In the genomic region with DNA sequence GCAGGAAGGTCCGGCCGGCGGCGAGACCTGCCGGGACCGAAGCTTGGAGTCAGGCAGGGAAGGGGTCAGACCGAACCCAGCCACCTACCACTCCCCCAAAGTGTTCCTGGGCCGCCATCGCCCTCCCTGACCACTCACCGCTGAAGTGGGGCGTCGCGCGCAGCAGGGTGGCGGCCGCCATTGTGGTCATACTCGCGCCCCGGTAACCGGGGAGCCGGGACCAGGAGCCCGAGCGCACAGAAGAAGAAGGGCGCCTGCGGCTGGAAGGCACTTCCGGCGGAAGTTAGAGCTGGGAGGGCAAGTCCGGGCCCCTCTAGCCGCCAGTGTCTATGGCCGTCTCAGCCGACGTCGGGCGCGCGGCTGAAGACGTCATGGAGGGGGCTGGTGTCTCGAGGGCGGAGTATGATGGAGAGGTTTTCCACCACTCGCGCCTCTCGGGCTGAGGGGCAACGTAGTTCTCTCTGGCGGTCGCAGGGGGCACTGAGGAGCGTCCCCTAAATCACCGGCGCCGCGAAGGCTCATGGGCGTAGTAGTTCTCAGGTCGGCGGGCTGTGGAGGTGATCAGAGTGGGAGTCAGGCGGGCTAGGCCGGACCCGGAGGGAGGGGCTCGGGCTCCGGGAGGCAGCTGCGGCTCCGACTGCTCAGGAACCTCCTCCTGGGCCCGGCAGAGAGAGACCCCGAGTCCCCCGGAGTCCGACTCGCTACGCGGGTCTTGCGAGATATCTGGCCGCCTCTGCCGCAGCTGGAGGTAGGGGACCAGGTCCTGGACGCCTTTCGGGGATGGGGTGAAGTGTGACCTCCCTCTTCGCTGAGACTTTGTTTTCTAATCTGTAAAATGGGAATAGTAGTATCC, we compare ENCODE assay signal across 8 cellular contexts. TPM values are rescaled to one million over a fixed set of nuclear protein-coding genes. Genes with fewer than 3 reads are reported as not detected.
DNase-seq lines count a peak whose midpoint lies in the region; ATAC-seq, FAIRE-seq and TF ChIP-seq lines count a peak whose summit lies in the region.

A gene (minus strand): TSS at position 269 of the 853 bp plus-strand sequence. CDS start 79 bp downstream, at position 190.

- peak; percentile 92 for FAIRE-seq in kidney (lab: Jason Lieb, UNC)

- H3K36me3 Mint-ChIP-seq in chondrocyte (ENCODE audit: low read depth) = peaks cover 8% of the 10 kb centered on the region

- TF ChIP-seq CTCF in chondrocyte (IDR thresholded peaks at IDR 0.05) = peak; percentile 79
- TF ChIP-seq CTCF in kidney (IDR thresholded peaks at IDR 0.05; ENCODE audit: borderline replicate concordance, extremely low read depth, insufficient read depth) = peak; percentile 49

- no peaks in the 10 kb centered on the region for H3K9me3 ChIP-seq in kidney (ENCODE audit: control insufficient read depth in 1 of 2, low read length in 2 of 2)

- H3K27ac ChIP-seq in kidney (ENCODE audit: low read depth in 2 of 2, low read length in 2 of 2) = peak within 1 kb of the TSS; percentile 78 to 79

- intact Hi-C loops in kidney (cut with DNase I) = no loop called here

- peak within 1 kb of the TSS; percentile 99 for H3K27ac Mint-ChIP-seq in chondrocyte (ENCODE audit: unreplicated experiment)

- H3K36me3 ChIP-seq in kidney (ENCODE audit: control insufficient read depth in 1 of 2, insufficient read depth in 2 of 2, low read length in 2 of 2) = peaks cover 20 to 22% of the 10 kb centered on the region in 2 donors

- peak within 1 kb of the TSS; percentile 83 to 97 for H3K9ac ChIP-seq in kidney (ENCODE audit: low read length in 2 of 2)

- H3K9me3 Mint-ChIP-seq in chondrocyte (ENCODE audit: low read depth) = no peaks in the 10 kb centered on the region

- peak; percentile 87 for ATAC-seq in GM19035 (IDR thresholded peaks at IDR 0.05; ENCODE audit: unreplicated experiment)
- ATAC-seq in HG03378 (IDR thresholded peaks at IDR 0.05; ENCODE audit: unreplicated experiment) = peak; percentile 89

- H3K4me1 ChIP-seq in kidney (ENCODE audit: control insufficient read depth in 1 of 2, insufficient read depth in 1 of 2, low read depth in 1 of 2, low read length in 2 of 2) = peaks cover 7 to 16% of the 10 kb centered on the region in 2 donors

- peak within 1 kb of the TSS; percentile 80 to 99 for H3K4me3 ChIP-seq in kidney (ENCODE audit: low read length in 2 of 2)

- peak within 1 kb of the TSS; percentile 91 for H3K4me3 Mint-ChIP-seq in chondrocyte (ENCODE audit: unreplicated experiment)

- peaks cover 26% of the 10 kb centered on the region for H3K4me1 Mint-ChIP-seq in chondrocyte (ENCODE audit: low read depth)

- no peaks in the 10 kb centered on the region for H3K27me3 Mint-ChIP-seq in chondrocyte (ENCODE audit: low read depth)

- DNase-seq in AG20443 (ENCODE audit: low spot score) (peak; percentile 98), NCI-H460 (ENCODE audit: extremely low read depth, low read depth) (peak; percentile 98), chondrocyte (ENCODE audit: low spot score) (peak; percentile 98), kidney (peak; percentile 99)
- peak; percentile 98 for DNase-seq in activated CD4-positive, alpha-beta T cell treated with anti-CD3 and anti-CD28 coated beads for 1 hour
- DNase-seq in stimulated activated CD4-positive, alpha-beta T cell treated with anti-CD3 and anti-CD28 coated beads, Interleukin-15, amount 100 ng/mL, for 48 hours (ENCODE audit: low read depth in 2 of 2) = peak; percentile 97

RNA-seq across cellular contexts. Expression of the gene that starts here (rescaled TPM):
- total RNA-seq in NCI-H460 (2014; rRNA removed; shearing (Covaris generic)) = 231 and 245 TPM in 2 replicates
- 412 and 433 TPM in 2 replicates for polyA plus RNA-seq in NCI-H460 (2014; cell fraction: nucleus; rRNA removed)
- 91.1 to 120 TPM (median 95.0 TPM) in 3 replicates for total RNA-seq in chondrocyte
- total RNA-seq in kidney = 146 TPM
- 443 TPM for polyA plus RNA-seq in kidney (ENCODE audit: insufficient read depth, low read depth, low replicate concordance)

Comparison
In these comparisons a context has a peak if more than half of its experiments do, and no peak if none do; other contexts are left out.
1. Peak in every context shown above with its lines: DNase-seq, ATAC-seq, H3K4me3 ChIP-seq and H3K27ac ChIP-seq.